In the genomic region with DNA sequence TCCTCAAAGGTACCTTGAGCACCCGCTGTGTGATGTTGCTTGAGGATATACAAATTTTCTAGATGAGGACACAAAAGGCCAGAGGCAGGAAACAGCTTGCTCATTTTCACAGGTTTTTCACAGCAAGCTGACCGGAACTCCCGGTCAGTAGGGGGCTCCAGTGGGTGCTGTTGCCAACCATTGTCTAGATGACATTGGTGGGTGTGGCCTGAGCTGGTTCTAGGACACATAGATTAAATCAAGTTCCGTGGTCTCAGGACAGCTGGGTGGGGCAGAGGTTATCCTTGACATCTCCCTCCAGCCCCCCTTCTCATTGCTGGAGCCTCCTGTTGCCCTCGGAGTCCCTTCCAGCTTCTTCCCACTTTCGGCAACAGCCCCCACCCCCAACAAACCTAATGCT, we compare ENCODE assay signal across 8 cellular contexts.
DNase-seq lines count a peak whose midpoint lies in the region; ATAC-seq, FAIRE-seq and TF ChIP-seq lines count a peak whose summit lies in the region.

No MANE protein-coding gene starts in this region.

- H3K27me3 Mint-ChIP-seq in HFFc6 (ENCODE audit: insufficient read depth) = peaks cover 4% of the 10 kb centered on the region; the same call in 1 of the 2 replicates

- H3K4me1 ChIP-seq in ACC112 (ENCODE audit: control insufficient read depth, insufficient read depth, low read length, unreplicated experiment) (peaks cover 20% of the 10 kb centered on the region), kidney (ENCODE audit: control insufficient read depth in 1 of 2, insufficient read depth in 1 of 2, low read depth in 1 of 2, low read length in 2 of 2) (no peaks in the 10 kb centered on the region)

- no peaks in the 10 kb centered on the region for H3K36me3 ChIP-seq in ACC112 (ENCODE audit: insufficient read depth, low read length)
- no peaks in the 10 kb centered on the region for H3K36me3 ChIP-seq in kidney (ENCODE audit: control insufficient read depth in 1 of 2, insufficient read depth in 2 of 2, low read length in 2 of 2)

- intact Hi-C loops in kidney (cut with DNase I) = no loop called here

- H3K4me1 Mint-ChIP-seq in HFFc6 (ENCODE audit: low read depth) = peaks cover 33% of the 10 kb centered on the region

- TF ChIP-seq CTCF in HFFc6 (IDR thresholded peaks at IDR 0.05) (peak; percentile 73), kidney (IDR thresholded peaks at IDR 0.05; ENCODE audit: borderline replicate concordance, extremely low read depth, insufficient read depth) (no peak)

- DNase-seq in HFFc6 = peak; percentile 35
- peak; percentile 19 for DNase-seq in amniotic epithelial cell (ENCODE audit: low read depth)
- peak; percentile 77 for DNase-seq in kidney
- no peak for DNase-seq in SHP77 (lab: John Stamatoyannopoulos, UW)
- DNase-seq in frontal cortex (ENCODE audit: low spot score in 2 of 2) = no peak

- no peak overlapping the region for H3K9ac ChIP-seq in kidney (ENCODE audit: low read length in 2 of 2)

- no peaks in the 10 kb centered on the region for H3K79me2 ChIP-seq in ACC112 (ENCODE audit: control insufficient read depth, insufficient read depth, low read length, unreplicated experiment)

- FAIRE-seq in kidney (lab: Jason Lieb, UNC) (no peak), frontal cortex (lab: Jason Lieb, UNC) (no peak)

- peak overlapping the region; percentile 66 for H2AFZ ChIP-seq in ACC112 (ENCODE audit: low read length, unreplicated experiment)

- no peak overlapping the region for H3K4me3 ChIP-seq in ACC112 (ENCODE audit: low read depth, low read length)
- H3K4me3 ChIP-seq in kidney (ENCODE audit: low read length in 2 of 2) = no peak overlapping the region

- ATAC-seq in HG03108 (IDR thresholded peaks at IDR 0.05; ENCODE audit: unreplicated experiment) (no peak), GM19452 (IDR thresholded peaks at IDR 0.05; ENCODE audit: unreplicated experiment) (no peak)

- H3K9me3 Mint-ChIP-seq in HFFc6 = no peaks in the 10 kb centered on the region

- H3K4me3 Mint-ChIP-seq in HFFc6 = no peak overlapping the region

- H3K27ac ChIP-seq in ACC112 (ENCODE audit: low read depth, low read length) (peak overlapping the region; percentile 68), kidney (ENCODE audit: low read depth in 2 of 2, low read length in 2 of 2) (peak overlapping the region in 1 of 2 donors; percentile 23)

- peaks cover 8% of the 10 kb centered on the region; the same call in 1 of the 2 replicates for H3K27me3 ChIP-seq in ACC112 (ENCODE audit: insufficient read depth, low read length)

- H3K27ac Mint-ChIP-seq in HFFc6 = peak overlapping the region; percentile 96

- peaks cover 20% of the 10 kb centered on the region; the same call in 1 of the 2 replicates for H3K36me3 Mint-ChIP-seq in HFFc6 (ENCODE audit: low read depth)

- H3K9me3 ChIP-seq in kidney (ENCODE audit: control insufficient read depth in 1 of 2, low read length in 2 of 2) = no peaks in the 10 kb centered on the region

Comparison
In these comparisons a context has a peak if more than half of its experiments do, and no peak if none do; other contexts are left out.
1. DNase-seq: peak in HFFc6 (single experiment), amniotic epithelial cell (single experiment) and kidney (single experiment); none in SHP77 (0 of 2) and frontal cortex (0 of 2).